ENCODE assay signal across 28 cellular contexts in the genomic region with DNA sequence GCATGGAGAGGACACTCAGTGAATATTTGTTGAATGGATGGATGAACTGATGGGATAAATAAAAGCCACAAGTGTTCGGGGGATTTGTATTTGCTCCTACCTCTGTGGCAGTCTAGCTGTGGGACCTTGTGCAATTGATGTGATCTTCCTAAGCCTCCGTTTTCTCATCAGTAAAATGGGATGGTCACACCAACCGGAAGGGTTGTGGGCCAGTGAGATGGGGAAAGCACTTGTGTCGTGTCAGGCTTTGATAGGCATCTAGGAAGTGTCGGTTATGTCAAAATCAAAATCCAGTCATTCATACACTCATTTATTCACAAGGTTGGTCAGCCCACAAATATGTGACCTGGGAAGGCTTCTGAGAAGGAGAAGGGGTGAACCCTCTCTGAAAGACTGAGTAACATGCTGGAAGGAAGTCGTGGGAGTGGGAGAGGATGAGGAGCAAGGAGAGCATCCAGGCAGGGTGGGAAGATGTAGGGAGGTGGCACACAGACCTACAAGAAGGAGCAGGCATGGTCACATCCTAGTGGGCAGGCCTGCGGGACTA. TPM values are rescaled to one million over a fixed set of nuclear protein-coding genes. Genes with fewer than 3 reads are reported as not detected.
A peak's percentile ranks its signal among the peaks of the same experiment; 100 is the strongest.
DNase-seq lines count a peak whose midpoint lies in the region; ATAC-seq, FAIRE-seq and TF ChIP-seq lines count a peak whose summit lies in the region.
"Had no signal": no experiment of that assay in that cellular context is flagged by ENCODE, and none has a peak within 500 bp of the region (broad histone marks: within the 10 kb centered on the region; RNA-seq: fewer than 3 reads in every experiment).

No MANE protein-coding gene starts in this region.

- H3K4me3 ChIP-seq in mammary epithelial cell (replicated peaks in 1 of 3; ENCODE audit: insufficient read depth in 1 of 3, low read depth in 2 of 3, low read length in 3 of 3) (no peak overlapping the region), fibroblast of mammary gland (ENCODE audit: control insufficient read depth, low read depth, low read length) (no peak overlapping the region), skeletal muscle satellite cell (ENCODE audit: low read length) (peak overlapping the region; percentile 25), kidney (ENCODE audit: low read length in 2 of 2) (no peak overlapping the region), upper lobe of right lung (no peak overlapping the region)
- H3K4me3 ChIP-seq: gastrocnemius medialis, HAP-1, uterus had no signal

- dilution Hi-C loops in mammary epithelial cell (cut with HindIII; ENCODE audit: low sequenced_read_pairs): no loop called here

- no peaks in the 10 kb centered on the region for H3K4me1 Mint-ChIP-seq in MCF 10A (ENCODE audit: insufficient read depth, unreplicated experiment)
- H3K4me1 Mint-ChIP-seq: central memory CD8-positive, alpha-beta T cell had no signal

- H3K4me1 ChIP-seq in mammary epithelial cell (ENCODE audit: insufficient read depth, low read length): peaks cover 30% of the 10 kb centered on the region
- H3K4me1 ChIP-seq in skeletal muscle satellite cell (ENCODE audit: control insufficient read depth, insufficient read depth, low read length): peaks cover 63% of the 10 kb centered on the region
- H3K4me1 ChIP-seq in kidney (ENCODE audit: control insufficient read depth in 1 of 2, insufficient read depth in 1 of 2, low read depth in 1 of 2, low read length in 2 of 2): peaks cover 0 to 9% of the 10 kb centered on the region in 2 donors
- no peaks in the 10 kb centered on the region for H3K4me1 ChIP-seq in upper lobe of right lung
- H3K4me1 ChIP-seq: uterus had no signal

- BruUV-seq in mammary epithelial cell (replicated peaks; lab: Mats Ljungman, UMichigan) (no TSS peak), MCF 10A (replicated peaks; lab: Mats Ljungman, UMichigan) (no TSS peak)

- no peaks in the 10 kb centered on the region for H4K20me1 ChIP-seq in mammary epithelial cell (ENCODE audit: insufficient read depth, low read length)

- H3K27ac ChIP-seq in mammary epithelial cell (ENCODE audit: insufficient read depth, low read depth, low read length) (no peak overlapping the region), kidney (ENCODE audit: low read depth in 2 of 2, low read length in 2 of 2) (no peak overlapping the region), upper lobe of right lung (no peak overlapping the region)
- H3K27ac ChIP-seq: gastrocnemius medialis, uterus, VCaP had no signal

- DNase-seq in mammary epithelial cell (peak; percentile 83), MCF 10A (ENCODE audit: unreplicated experiment) (no peak), RKO (ENCODE audit: low spot score) (peak; percentile 38), fibroblast of mammary gland (ENCODE audit: low read depth) (peak; percentile 40), kidney (no peak), DMS153 treated with DMSO at 0.1 percent for 48 hours (lab: John Stamatoyannopoulos, UW; ENCODE audit: unreplicated experiment) (no peak), upper lobe of right lung (no peak)
- DNase-seq: activated T-cell treated with anti-CD3 and anti-CD28 coated beads for 4 hours; C1 segment of cervical spinal cord; effector CD4-positive, alpha-beta T cell; gastrocnemius medialis; MM.1S; NCI-H82; OCI-M1; right cardiac atrium; stimulated activated CD4-positive, alpha-beta T cell treated with anti-CD3 and anti-CD28 coated beads, Interleukin-15, amount 100 ng/mL, for 24 hours; substantia nigra; T-helper 17 cell; uterus had no signal

- H3K36me3 Mint-ChIP-seq in MCF 10A (ENCODE audit: insufficient read depth, unreplicated experiment): no peaks in the 10 kb centered on the region
- H3K36me3 Mint-ChIP-seq: memory B cell had no signal

- FAIRE-seq in kidney (lab: Jason Lieb, UNC): no peak
- FAIRE-seq: A204.1 had no signal

- intact Hi-C loops in mammary epithelial cell (cut with micrococcal nuclease): no loop called here
- intact Hi-C loops in MCF 10A (cut with micrococcal nuclease): loop anchor here (10.0 kb wide), 1 partner anchor 179 kb away; no protein-coding TSS in a partner anchor
- intact Hi-C loops in kidney (cut with DNase I): no loop called here
- intact Hi-C loops in upper lobe of right lung (cut with DNase I): no loop called here

- CTCF ChIA-PET in mammary epithelial cell (lab: Charles Lee; ENCODE audit: low non-redundant PET) (no interaction called here), MCF 10A (lab: Yijun Ruan, JAX) (interaction anchor here (0.6 to 3.4 kb wide), 6 partner anchors 11 to 447 kb away, joined by 4 to 13 read pairs (median 6); no protein-coding TSS in a partner anchor)

- 42% methylated on average over 7 of the region's 7 CpGs for WGBS in mammary epithelial cell (ENCODE audit: low coverage, missing lambda C conversion rate)

- no peak overlapping the region for H3K4me2 ChIP-seq in mammary epithelial cell (ENCODE audit: insufficient read depth, low read depth, low read length)
- peak overlapping the region; percentile 63 for H3K4me2 ChIP-seq in skeletal muscle satellite cell (ENCODE audit: low read length)

- no peak overlapping the region for H3K9ac ChIP-seq in mammary epithelial cell (ENCODE audit: insufficient read depth, low read length)
- peak overlapping the region; percentile 70 for H3K9ac ChIP-seq in skeletal muscle satellite cell (ENCODE audit: low read depth, low read length)
- H3K9ac ChIP-seq in kidney (ENCODE audit: low read length in 2 of 2): no peak overlapping the region

- no peak overlapping the region for H3K4me3 Mint-ChIP-seq in MCF 10A (ENCODE audit: unreplicated experiment)
- H3K4me3 Mint-ChIP-seq: central memory CD8-positive, alpha-beta T cell; T-helper 17 cell had no signal

- H3K9me3 Mint-ChIP-seq in MCF 10A (ENCODE audit: unreplicated experiment): peaks cover 4% of the 10 kb centered on the region

- no peaks in the 10 kb centered on the region for H3K79me2 ChIP-seq in mammary epithelial cell (ENCODE audit: insufficient read depth, low read length)

- H3K27me3 Mint-ChIP-seq in MCF 10A (ENCODE audit: insufficient read depth, unreplicated experiment): no peaks in the 10 kb centered on the region

- H3K9me3 ChIP-seq in mammary epithelial cell (replicated peaks; ENCODE audit: insufficient read depth, low read length) (peaks cover 6% of the 10 kb centered on the region), skeletal muscle satellite cell (replicated peaks; ENCODE audit: low read length) (peaks cover 4% of the 10 kb centered on the region), kidney (ENCODE audit: control insufficient read depth in 1 of 2, low read length in 2 of 2) (peaks cover 3 to 4% of the 10 kb centered on the region in 2 donors), upper lobe of right lung (no peaks in the 10 kb centered on the region)
- H3K9me3 ChIP-seq: HAP-1 had no signal

- POLR2A ChIA-PET in MCF 10A (lab: Yijun Ruan, JAX): no interaction called here

- H3K36me3 ChIP-seq in mammary epithelial cell (ENCODE audit: insufficient read depth, low read length): no peaks in the 10 kb centered on the region
- no peaks in the 10 kb centered on the region for H3K36me3 ChIP-seq in skeletal muscle satellite cell (ENCODE audit: insufficient read depth, low read length)
- no peaks in the 10 kb centered on the region for H3K36me3 ChIP-seq in kidney (ENCODE audit: control insufficient read depth in 1 of 2, insufficient read depth in 2 of 2, low read length in 2 of 2)
- no peaks in the 10 kb centered on the region for H3K36me3 ChIP-seq in upper lobe of right lung
- H3K36me3 ChIP-seq: gastrocnemius medialis, HAP-1, uterus had no signal

- no peaks in the 10 kb centered on the region for H3K27me3 ChIP-seq in mammary epithelial cell (ENCODE audit: insufficient read depth, low read length)
- H3K27me3 ChIP-seq in skeletal muscle satellite cell (ENCODE audit: control insufficient read depth, insufficient read depth, low read length): no peaks in the 10 kb centered on the region
- peaks cover 13% of the 10 kb centered on the region for H3K27me3 ChIP-seq in upper lobe of right lung
- H3K27me3 ChIP-seq: uterus had no signal

- TF ChIP-seq CTCF in mammary epithelial cell (conservative IDR thresholded peaks at IDR 0.05 in 1 of 2, IDR thresholded peaks at IDR 0.05 in 1 of 2; ENCODE audit: extremely low read depth in 1 of 2, insufficient read depth in 1 of 2, low read depth in 1 of 2, low read length in 2 of 2) (no peak), MCF 10A (IDR thresholded peaks at IDR 0.05; ENCODE audit: unreplicated experiment) (no peak), fibroblast of mammary gland (conservative IDR thresholded peaks at IDR 0.05; ENCODE audit: control insufficient read depth, insufficient read depth, low read depth, low read length) (no peak), kidney (IDR thresholded peaks at IDR 0.05; ENCODE audit: borderline replicate concordance, extremely low read depth, insufficient read depth) (no peak), upper lobe of right lung (IDR thresholded peaks at IDR 0.05) (no peak)

- H3K27ac Mint-ChIP-seq in MCF 10A (ENCODE audit: low read depth, unreplicated experiment): no peak overlapping the region

- in situ Hi-C loops in mammary epithelial cell (cut with MboI; ENCODE audit: low sequenced_read_pairs in 2 of 2): loop anchor here (10.0 kb wide), 1 partner anchor 49 kb away; no protein-coding TSS in a partner anchor

- peak overlapping the region; percentile 11 for H2AFZ ChIP-seq in mammary epithelial cell (ENCODE audit: low read depth, low read length)

- ATAC-seq in upper lobe of right lung: no peak
- ATAC-seq: gastrocnemius medialis, right cardiac atrium, T-helper 17 cell had no signal

RNA-seq across cellular contexts. Expression of a gene that starts 7.8 kb away (rescaled TPM):
- under 1 TPM in 1 of 2 donors, not detected in 1; 0.21 TPM for total RNA-seq in mammary epithelial cell
- polyA plus RNA-seq in mammary epithelial cell: 0.08 TPM
- polyA minus RNA-seq in mammary epithelial cell: not detected
- not detected in 2 replicates for total RNA-seq in MCF 10A (2022)
- 0.66 TPM in 1 of 2 replicates, not detected in the other for total RNA-seq in skeletal muscle satellite cell (2012; rRNA removed)
- not detected for total RNA-seq in kidney
- polyA plus RNA-seq in kidney (ENCODE audit: insufficient read depth, low read depth, low replicate concordance): not detected
- not detected for total RNA-seq in upper lobe of right lung
- total RNA-seq: gastrocnemius medialis, kidney epithelial cell, omental fat pad, right cardiac atrium, T-helper 17 cell, uterus had no signal
- polyA plus RNA-seq: esophagus, right cardiac atrium had no signal

RNA-seq across cellular contexts. Expression of a gene that starts 25.5 kb away (rescaled TPM):
- total RNA-seq in mammary epithelial cell (not detected), MCF 10A (2022) (not detected in 2 replicates), kidney (not detected), upper lobe of right lung (not detected)
- polyA plus RNA-seq in mammary epithelial cell (not detected), kidney (ENCODE audit: insufficient read depth, low read depth, low replicate concordance) (not detected)
- polyA minus RNA-seq in mammary epithelial cell: not detected
- not detected in 2 replicates for total RNA-seq in skeletal muscle satellite cell (2012; rRNA removed)
- total RNA-seq: gastrocnemius medialis, kidney epithelial cell, omental fat pad, right cardiac atrium, T-helper 17 cell, uterus had no signal
- polyA plus RNA-seq: esophagus, right cardiac atrium had no signal

RNA-seq across cellular contexts. Expression of a gene that starts 31.2 kb away (rescaled TPM):
- total RNA-seq in mammary epithelial cell: under 1 TPM in 1 of 2 donors, not detected in 1; 0.40 TPM
- 0.07 TPM for polyA plus RNA-seq in mammary epithelial cell
- not detected for polyA minus RNA-seq in mammary epithelial cell
- not detected in 2 replicates for total RNA-seq in MCF 10A (2022)
- not detected in 2 replicates for total RNA-seq in skeletal muscle satellite cell (2012; rRNA removed)
- total RNA-seq in kidney: not detected
- polyA plus RNA-seq in kidney (ENCODE audit: insufficient read depth, low read depth, low replicate concordance): not detected
- not detected for total RNA-seq in upper lobe of right lung
- total RNA-seq: kidney epithelial cell, omental fat pad, right cardiac atrium, T-helper 17 cell, uterus had no signal
- polyA plus RNA-seq: right cardiac atrium had no signal

Comparison
In these comparisons a context has a peak if more than half of its experiments do, and no peak if none do; other contexts are left out.
1. DNase-seq: peak in mammary epithelial cell (single experiment), RKO (single experiment) and fibroblast of mammary gland (single experiment); none in MCF 10A (single experiment), kidney (single experiment), DMS153 treated with DMSO at 0.1 percent for 48 hours (single experiment) and upper lobe of right lung (single experiment).